Comparison of ENCODE assay signal across 38 cellular contexts in the genomic region with DNA sequence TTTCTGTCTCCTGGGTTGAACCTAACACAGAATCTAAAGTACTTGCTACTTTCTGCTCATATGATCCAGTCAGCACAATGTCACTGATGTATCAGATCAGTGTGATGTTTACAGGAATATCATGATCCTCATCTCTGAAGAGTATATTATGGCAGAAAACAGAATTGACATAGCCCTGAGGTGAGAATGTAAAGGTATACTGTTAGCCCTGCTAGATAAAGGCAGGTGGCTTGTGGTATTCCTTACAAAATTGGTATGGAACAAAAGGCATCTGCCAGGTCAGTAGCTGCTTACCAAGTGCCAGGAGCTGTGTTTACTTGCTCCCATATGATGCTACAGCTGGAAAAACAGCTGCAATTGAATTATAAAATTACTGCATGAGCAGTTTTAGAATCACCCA. TPM values are rescaled to one million over a fixed set of nuclear protein-coding genes. Genes with fewer than 3 reads are reported as not detected.
"Had no signal": no experiment of that assay in that cellular context is flagged by ENCODE, and none has a peak within 500 bp of the region (broad histone marks: within the 10 kb centered on the region; RNA-seq: fewer than 3 reads in every experiment).

No MANE protein-coding gene starts in this region.

- H3K27me3 ChIP-seq: body of pancreas, brain microvascular endothelial cell, breast epithelium had no signal

- H3K27ac ChIP-seq: adrenal gland, body of pancreas, brain microvascular endothelial cell, breast epithelium, VCaP had no signal

- H3K9me3 ChIP-seq: adrenal gland, body of pancreas, breast epithelium had no signal

- ATAC-seq: activated CD8-positive, alpha-beta T cell treated with anti-CD3 and anti-CD28 coated beads for 36 hours; activated naive CD4-positive, alpha-beta T cell treated with anti-CD3 and anti-CD28 coated beads, Interleukin-2, amount 50 U/mL, for 72 hours; activated T-cell treated with anti-CD3 and anti-CD28 coated beads, Interleukin-2, amount 50 U/mL, for 4 hours; activated T-cell treated with anti-CD3 and anti-CD28 coated beads, Interleukin-2, amount 50 U/mL, for 72 hours; activated T-helper 17 cell treated with anti-CD3 and anti-CD28 coated beads, Interleukin-2, amount 50 U/mL, for 72 hours; body of pancreas had no signal

- H3K4me3 ChIP-seq: adrenal gland, body of pancreas, breast epithelium had no signal

- H3K9me3 Mint-ChIP-seq: activated CD4-positive, alpha-beta memory T cell treated with anti-CD3 and anti-CD28 coated beads for 36 hours; activated CD4-positive, alpha-beta T cell treated with anti-CD3 and anti-CD28 coated beads, Interleukin-2, amount 10 ng/mL, durations not matched to agents 24 days and 14 days; activated CD8-positive, alpha-beta T cell treated with anti-CD3 and anti-CD28 coated beads for 36 hours; activated naive CD4-positive, alpha-beta T cell treated with anti-CD3 and anti-CD28 coated beads for 36 hours; activated naive CD4-positive, alpha-beta T cell treated with anti-CD3 and anti-CD28 coated beads, Interleukin-2, amount 50 U/mL, for 72 hours; activated naive CD8-positive, alpha-beta T cell treated with anti-CD3 and anti-CD28 coated beads for 36 hours; activated T-cell treated with anti-CD3 and anti-CD28 coated beads, Interleukin-2, amount 50 U/mL, for 4 hours; activated T-cell treated with anti-CD3 and anti-CD28 coated beads, Interleukin-2, amount 50 U/mL, for 72 hours; activated T-helper 1 cell treated with anti-CD3 and anti-CD28 coated beads, Interleukin-12 subunit alpha, Interleukin-12 subunit beta, Interleukin-2, Interleukin-4 antibody, amounts not matched to agents 30 ng/mL and 10 ng/mL and 1 ng/mL, durations not matched to agents 14 hours and 24 hours and 36 hours; activated T-helper 17 cell treated with anti-CD3 and anti-CD28 coated beads, Interleukin-2, amount 50 U/mL, for 72 hours; T-helper 1 cell treated with Interleukin-12 subunit alpha and Interleukin-12 subunit beta and Interleukin-4 antibody, amounts not matched to agents 30 μg/mL and 1 μg/mL, for 36 hours; T-helper 2 cell treated with Interferon-gamma antibody and Interleukin-4, amounts not matched to agents 5 μg/mL and 100 μg/mL, for 36 hours had no signal

- H3K4me1 Mint-ChIP-seq: activated B cell treated with CpG ODN at 0.5 μM for 24 hours; activated CD4-positive, alpha-beta T cell treated with anti-CD3 and anti-CD28 coated beads, Interleukin-2, amount 10 ng/mL, durations not matched to agents 24 days and 14 days; activated naive CD8-positive, alpha-beta T cell treated with anti-CD3 and anti-CD28 coated beads for 36 hours; activated T-helper 17 cell treated with anti-CD3 and anti-CD28 coated beads, Interleukin-2, amount 50 U/mL, for 72 hours had no signal

- H3K27ac Mint-ChIP-seq: activated B cell treated with CpG ODN at 0.5 μM for 24 hours; activated CD4-positive, alpha-beta memory T cell treated with anti-CD3 and anti-CD28 coated beads for 36 hours; activated CD4-positive, alpha-beta T cell treated with anti-CD3 and anti-CD28 coated beads, Interleukin-2, amount 10 ng/mL, durations not matched to agents 24 days and 14 days; activated CD8-positive, alpha-beta T cell treated with anti-CD3 and anti-CD28 coated beads for 36 hours; activated naive CD4-positive, alpha-beta T cell treated with anti-CD3 and anti-CD28 coated beads for 36 hours; activated naive CD4-positive, alpha-beta T cell treated with anti-CD3 and anti-CD28 coated beads, Interleukin-2, amount 50 U/mL, for 72 hours; activated naive CD8-positive, alpha-beta T cell treated with anti-CD3 and anti-CD28 coated beads for 36 hours; activated T-cell treated with anti-CD3 and anti-CD28 coated beads, Interleukin-2, amount 50 U/mL, for 72 hours; activated T-helper 1 cell treated with anti-CD3 and anti-CD28 coated beads, Interleukin-12 subunit alpha, Interleukin-12 subunit beta, Interleukin-2, Interleukin-4 antibody, amounts not matched to agents 30 ng/mL and 10 ng/mL and 1 ng/mL, durations not matched to agents 14 hours and 24 hours and 36 hours; activated T-helper 17 cell treated with anti-CD3 and anti-CD28 coated beads, Interleukin-2, amount 50 U/mL, for 72 hours; T-helper 1 cell treated with Interleukin-12 subunit alpha and Interleukin-12 subunit beta and Interleukin-4 antibody, amounts not matched to agents 30 μg/mL and 1 μg/mL, for 36 hours; T-helper 2 cell treated with Interferon-gamma antibody and Interleukin-4, amounts not matched to agents 5 μg/mL and 100 μg/mL, for 36 hours had no signal

- H3K36me3 ChIP-seq: adrenal gland, brain microvascular endothelial cell, breast epithelium had no signal

- H3K36me3 Mint-ChIP-seq: activated CD4-positive, alpha-beta memory T cell treated with anti-CD3 and anti-CD28 coated beads for 36 hours; activated naive CD4-positive, alpha-beta T cell treated with anti-CD3 and anti-CD28 coated beads, Interleukin-2, amount 50 U/mL, for 72 hours; activated naive CD8-positive, alpha-beta T cell treated with anti-CD3 and anti-CD28 coated beads for 36 hours had no signal

- H3K4me3 Mint-ChIP-seq: activated B cell treated with CpG ODN at 0.5 μM for 24 hours; activated CD4-positive, alpha-beta memory T cell treated with anti-CD3 and anti-CD28 coated beads for 36 hours; activated CD4-positive, alpha-beta T cell treated with anti-CD3 and anti-CD28 coated beads, Interleukin-2, amount 10 ng/mL, durations not matched to agents 24 days and 14 days; activated CD8-positive, alpha-beta T cell treated with anti-CD3 and anti-CD28 coated beads for 36 hours; activated naive CD4-positive, alpha-beta T cell treated with anti-CD3 and anti-CD28 coated beads for 36 hours; activated naive CD8-positive, alpha-beta T cell treated with anti-CD3 and anti-CD28 coated beads for 36 hours; activated T-cell treated with anti-CD3 and anti-CD28 coated beads, Interleukin-2, amount 50 U/mL, for 4 hours; activated T-cell treated with anti-CD3 and anti-CD28 coated beads, Interleukin-2, amount 50 U/mL, for 72 hours; activated T-helper 1 cell treated with anti-CD3 and anti-CD28 coated beads, Interleukin-12 subunit alpha, Interleukin-12 subunit beta, Interleukin-2, Interleukin-4 antibody, amounts not matched to agents 30 ng/mL and 10 ng/mL and 1 ng/mL, durations not matched to agents 14 hours and 24 hours and 36 hours; activated T-helper 17 cell treated with anti-CD3 and anti-CD28 coated beads, Interleukin-2, amount 50 U/mL, for 72 hours; T-helper 1 cell treated with Interleukin-12 subunit alpha and Interleukin-12 subunit beta and Interleukin-4 antibody, amounts not matched to agents 30 μg/mL and 1 μg/mL, for 36 hours; T-helper 2 cell treated with Interferon-gamma antibody and Interleukin-4, amounts not matched to agents 5 μg/mL and 100 μg/mL, for 36 hours had no signal

- H3K4me1 ChIP-seq: adrenal gland, body of pancreas, breast epithelium had no signal

- DNase-seq: activated B cell treated with CpG ODN at 0.5 μM for 24 hours; activated CD4-positive, alpha-beta memory T cell treated with anti-CD3 and anti-CD28 coated beads for 36 hours; activated CD4-positive, alpha-beta T cell treated with anti-CD3 and anti-CD28 coated beads for 4 hours; activated CD4-positive, alpha-beta T cell treated with anti-CD3 and anti-CD28 coated beads, Interleukin-2, amount 10 ng/mL, durations not matched to agents 24 days and 14 days; activated CD4-positive, alpha-beta T cell treated with anti-CD3 and anti-CD28 coated beads, Interleukin-2, amount 50 U/mL, for 1 hour; activated CD4-positive, alpha-beta T cell treated with anti-CD3 and anti-CD28 coated beads, Interleukin-2, amount 50 U/mL, for 4 hours; activated CD4-positive, CD25-positive, alpha-beta regulatory T cell treated with anti-CD3 and anti-CD28 coated beads, Interleukin-2, amount 50 U/mL, for 72 hours; activated CD8-positive, alpha-beta memory T cell treated with anti-CD3 and anti-CD28 coated beads, Interleukin-2, amount 50 U/mL, for 4 hours; activated CD8-positive, alpha-beta T cell treated with anti-CD3 and anti-CD28 coated beads for 36 hours; activated effector memory CD4-positive, alpha-beta T cell treated with anti-CD3 and anti-CD28 coated beads, Interleukin-2, amount 50 U/mL, for 16 hours; activated gamma-delta T cell treated with Interleukin-2 at 50 U/mL for 16 hours; activated naive CD4-positive, alpha-beta T cell; activated naive CD4-positive, alpha-beta T cell treated with anti-CD3 and anti-CD28 coated beads for 36 hours; activated naive CD4-positive, alpha-beta T cell treated with anti-CD3 and anti-CD28 coated beads, Interleukin-2, amount 50 U/mL, for 16 hours; activated naive CD8-positive, alpha-beta T cell treated with anti-CD3 and anti-CD28 coated beads for 36 hours; activated T-cell treated with anti-CD3 and anti-CD28 coated beads for 4 hours; activated T-cell treated with anti-CD3 and anti-CD28 coated beads, Interleukin-2, amount 50 U/mL, for 1 hour; activated T-cell treated with anti-CD3 and anti-CD28 coated beads, Interleukin-2, amount 50 U/mL, for 4 hours; activated T-cell treated with anti-CD3 and anti-CD28 coated beads, Interleukin-2, amount 50 U/mL, for 72 hours; adrenal gland; amniotic stem cell; aorta; body of pancreas; brain microvascular endothelial cell; central memory CD4-positive, alpha-beta T cell; T-helper 2 cell; T-helper 9 cell had no signal

RNA-seq across cellular contexts. Expression of a gene that starts 30.5 kb away (rescaled TPM):
- total RNA-seq: activated B cell treated with CpG ODN at 0.5 μM for 24 hours; activated CD4-positive, alpha-beta memory T cell treated with anti-CD3 and anti-CD28 coated beads for 36 hours; activated CD4-positive, alpha-beta T cell treated with anti-CD3 and anti-CD28 coated beads, Interleukin-2, amount 10 ng/mL, durations not matched to agents 24 days and 14 days; activated CD8-positive, alpha-beta memory T cell treated with anti-CD3 and anti-CD28 coated beads for 36 hours; activated CD8-positive, alpha-beta T cell treated with anti-CD3 and anti-CD28 coated beads for 36 hours; activated naive CD4-positive, alpha-beta T cell treated with anti-CD3 and anti-CD28 coated beads for 36 hours; activated naive CD4-positive, alpha-beta T cell treated with anti-CD3 and anti-CD28 coated beads, Interleukin-2, amount 50 U/mL, for 72 hours; activated naive CD8-positive, alpha-beta T cell treated with anti-CD3 and anti-CD28 coated beads for 36 hours; activated T-cell treated with anti-CD3 and anti-CD28 coated beads, Interleukin-2, amount 50 U/mL, for 4 hours; activated T-cell treated with anti-CD3 and anti-CD28 coated beads, Interleukin-2, amount 50 U/mL, for 72 hours; activated T-helper 1 cell treated with anti-CD3 and anti-CD28 coated beads, Interleukin-12 subunit alpha, Interleukin-12 subunit beta, Interleukin-2, Interleukin-4 antibody, amounts not matched to agents 30 ng/mL and 10 ng/mL and 1 ng/mL, durations not matched to agents 14 hours and 24 hours and 36 hours; activated T-helper 17 cell treated with anti-CD3 and anti-CD28 coated beads, Interleukin-2, amount 50 U/mL, for 72 hours; adrenal gland; aorta; astrocyte; body of pancreas; breast epithelium; cardiac septum; cerebellum had no signal
- polyA plus RNA-seq: aorta had no signal

RNA-seq across cellular contexts. Expression of a gene that starts 41.6 kb away (rescaled TPM):
- total RNA-seq: activated B cell treated with CpG ODN at 0.5 μM for 24 hours; activated CD4-positive, alpha-beta memory T cell treated with anti-CD3 and anti-CD28 coated beads for 36 hours; activated CD4-positive, alpha-beta T cell treated with anti-CD3 and anti-CD28 coated beads, Interleukin-2, amount 10 ng/mL, durations not matched to agents 24 days and 14 days; activated CD8-positive, alpha-beta memory T cell treated with anti-CD3 and anti-CD28 coated beads for 36 hours; activated CD8-positive, alpha-beta T cell treated with anti-CD3 and anti-CD28 coated beads for 36 hours; activated naive CD4-positive, alpha-beta T cell treated with anti-CD3 and anti-CD28 coated beads for 36 hours; activated naive CD4-positive, alpha-beta T cell treated with anti-CD3 and anti-CD28 coated beads, Interleukin-2, amount 50 U/mL, for 72 hours; activated naive CD8-positive, alpha-beta T cell treated with anti-CD3 and anti-CD28 coated beads for 36 hours; activated T-cell treated with anti-CD3 and anti-CD28 coated beads, Interleukin-2, amount 50 U/mL, for 4 hours; activated T-cell treated with anti-CD3 and anti-CD28 coated beads, Interleukin-2, amount 50 U/mL, for 72 hours; activated T-helper 1 cell treated with anti-CD3 and anti-CD28 coated beads, Interleukin-12 subunit alpha, Interleukin-12 subunit beta, Interleukin-2, Interleukin-4 antibody, amounts not matched to agents 30 ng/mL and 10 ng/mL and 1 ng/mL, durations not matched to agents 14 hours and 24 hours and 36 hours; activated T-helper 17 cell treated with anti-CD3 and anti-CD28 coated beads, Interleukin-2, amount 50 U/mL, for 72 hours; adrenal gland; aorta; body of pancreas; cardiac septum; cerebellum had no signal
- polyA plus RNA-seq: adrenal gland, aorta had no signal
